9 cellular contexts compared by ENCODE assay signal in the genomic region with DNA sequence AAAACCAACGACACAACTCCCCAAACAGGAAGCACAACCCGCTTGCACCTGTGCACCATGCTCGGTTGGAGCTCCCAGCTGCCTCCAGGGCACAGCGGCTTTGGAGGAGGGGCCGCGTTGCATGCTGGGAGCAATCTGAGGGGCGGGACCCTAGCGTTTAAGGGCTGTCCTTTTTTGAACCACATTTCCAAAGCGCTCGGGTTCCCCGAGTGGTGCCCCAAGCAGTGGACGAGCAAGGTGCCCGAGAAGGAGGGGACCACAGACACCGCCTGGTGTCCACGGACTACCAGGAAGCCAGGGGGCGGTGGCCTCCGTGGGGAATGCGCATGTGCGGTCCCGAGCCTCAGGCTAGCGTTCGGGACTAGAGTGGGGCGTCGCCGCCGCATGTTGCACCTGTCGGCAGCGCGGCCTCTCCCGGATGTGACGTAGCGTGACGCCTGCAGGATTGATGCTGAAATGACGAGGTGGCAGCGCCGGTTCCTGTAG.
DNase-seq lines count a peak whose midpoint lies in the region; ATAC-seq and TF ChIP-seq lines count a peak whose summit lies in the region.
"Had no signal": no experiment of that assay in that cellular context is flagged by ENCODE, and none has a peak within 500 bp of the region (broad histone marks: within the 10 kb centered on the region; RNA-seq: fewer than 3 reads in every experiment).

No MANE protein-coding gene starts in this region.

- peak overlapping the region; percentile 12; the same call in 1 of the 2 replicates for H3K4me3 ChIP-seq in AG04449 (ENCODE audit: low read depth, low read length)

- no peaks in the 10 kb centered on the region for H3K27me3 Mint-ChIP-seq in memory B cell

- CTCF ChIA-PET in AG04449 (lab: Yijun Ruan, JAX): interaction anchor here (0.8 to 2.9 kb wide), 11 partner anchors 13 to 335 kb away, joined by 3 to 21 read pairs (median 6); partner anchors contain the start of gene ZNF555

- POLR2A ChIA-PET in AG04449 (lab: Yijun Ruan, JAX): no interaction called here

- no peaks in the 10 kb centered on the region for H3K9me3 Mint-ChIP-seq in memory B cell

- no peak for DNase-seq in AG04449 (ENCODE audit: low read depth, low spot score)
- peak; percentile 79 for DNase-seq in NCI-H2196 (lab: John Stamatoyannopoulos, UW; ENCODE audit: unreplicated experiment)
- peak; percentile 21 for DNase-seq in activated effector memory CD4-positive, alpha-beta T cell treated with Interleukin-2 at 50 U/mL for 16 hours
- peak; percentile 63 to 69 for DNase-seq in memory B cell (ENCODE audit: low spot score in 2 of 2)
- DNase-seq in GOT3 (lab: John Stamatoyannopoulos, UW): no peak
- DNase-seq in NOMO-1 treated with DMSO at 0.1 percent for 48 hours (lab: John Stamatoyannopoulos, UW; ENCODE audit: unreplicated experiment): no peak
- DNase-seq in midbrain (lab: John Stamatoyannopoulos, UW): no peak
- DNase-seq: NCI-H1436 treated with DMSO at 0.1 percent for 48 hours had no signal

- peak overlapping the region; percentile 63 for H3K4me3 Mint-ChIP-seq in memory B cell

- peaks cover 7% of the 10 kb centered on the region for H3K4me1 Mint-ChIP-seq in memory B cell

- no peak for TF ChIP-seq CTCF in AG04449 (IDR thresholded peaks at IDR 0.05; ENCODE audit: insufficient read depth, low read length, missing control alignments)

- H3K36me3 Mint-ChIP-seq in memory B cell: no peaks in the 10 kb centered on the region

- H3K27ac Mint-ChIP-seq in memory B cell: peak overlapping the region; percentile 42

- ATAC-seq in memory B cell (ENCODE audit: low read depth): peak; percentile 82
- no peak for ATAC-seq in GM21360 (IDR thresholded peaks at IDR 0.05; ENCODE audit: unreplicated experiment)

Comparison
In these comparisons a context has a peak if more than half of its experiments do, and no peak if none do; other contexts are left out.
1. DNase-seq: peak in NCI-H2196 (single experiment), activated effector memory CD4-positive, alpha-beta T cell treated with Interleukin-2 at 50 U/mL for 16 hours (single experiment) and memory B cell (2 of 2); none in AG04449 (single experiment), GOT3 (single experiment), NOMO-1 treated with DMSO at 0.1 percent for 48 hours (single experiment) and midbrain (single experiment).